In genomic region chr10:101959349-101959916, GRCh38 we compare ENCODE assay signal across 22 cellular contexts.
A peak's percentile ranks its signal among the peaks of the same experiment; 100 is the strongest.
DNase-seq lines count a peak whose midpoint lies in the region; ATAC-seq lines count a peak whose summit lies in the region.
"Had no signal": no experiment of that assay in that cellular context is flagged by ENCODE, and none has a peak within 500 bp of the region (broad histone marks: within the 10 kb centered on the region; RNA-seq: fewer than 3 reads in every experiment).

No MANE protein-coding gene starts in this region.

- ATAC-seq in T-helper 17 cell (no peak), HG03095 (IDR thresholded peaks at IDR 0.05; ENCODE audit: unreplicated experiment) (no peak)
- ATAC-seq: HepG2, mucosa of descending colon, PC-3 had no signal

- DNase-seq in Ammon's horn (ENCODE audit: low spot score): peak; percentile 31
- DNase-seq in DMS153 (lab: John Stamatoyannopoulos, UW): peak; percentile 53
- no peak for DNase-seq in T-helper 17 cell
- DNase-seq in medulla oblongata (ENCODE audit: extremely low spot score): peak; percentile 44
- DNase-seq in NCI-H2171 (lab: John Stamatoyannopoulos, UW): no peak
- no peak for DNase-seq in stimulated activated CD4-positive, alpha-beta T cell treated with anti-CD3 and anti-CD28 coated beads, Interleukin-1b, Interleukin-23, amount 100 ng/mL, for 48 hours
- DNase-seq in Kasumi-1 (lab: John Stamatoyannopoulos, UW): no peak
- DNase-seq: activated CD4-positive, alpha-beta T cell treated with anti-CD3 and anti-CD28 coated beads, Interleukin-2, amount 50 U/mL, for 4 hours; COR-L47; HFFc6; mucosa of descending colon; NCI-H1436; NCI-H82; PC-3; SJCRH30; small intestine; stimulated activated CD4-positive, alpha-beta T cell treated with anti-CD3 and anti-CD28 coated beads, Interleukin-2, amount 100 ng/mL, for 48 hours; WERI-Rb-1 had no signal

- H3K9me3 ChIP-seq in T-helper 17 cell (ENCODE audit: control insufficient read depth, low read length, poor library complexity, severe bottlenecking): peaks cover 3% of the 10 kb centered on the region
- H3K9me3 ChIP-seq: esophagus muscularis mucosa, mucosa of descending colon, SJCRH30 had no signal

- peak overlapping the region; percentile 89 for H3K27ac Mint-ChIP-seq in T-helper 17 cell
- H3K27ac Mint-ChIP-seq: HFFc6; T-helper 1 cell treated with Interleukin-12 subunit alpha and Interleukin-12 subunit beta and Interleukin-4 antibody, amounts not matched to agents 30 μg/mL and 1 μg/mL, for 36 hours had no signal

- H3K27me3 Mint-ChIP-seq in T-helper 17 cell: no peaks in the 10 kb centered on the region

- H3K36me3 Mint-ChIP-seq in T-helper 17 cell (ENCODE audit: low read depth): peaks cover 18% of the 10 kb centered on the region

- peaks cover 11% of the 10 kb centered on the region for H3K4me1 Mint-ChIP-seq in T-helper 17 cell

- H3K4me3 Mint-ChIP-seq in T-helper 17 cell: no peak overlapping the region
- H3K4me3 Mint-ChIP-seq: HFFc6; T-helper 1 cell treated with Interleukin-12 subunit alpha and Interleukin-12 subunit beta and Interleukin-4 antibody, amounts not matched to agents 30 μg/mL and 1 μg/mL, for 36 hours had no signal

Comparison
In these comparisons a context has a peak if more than half of its experiments do, and no peak if none do; other contexts are left out.
1. DNase-seq: peak in Ammon's horn (single experiment), DMS153 (single experiment) and medulla oblongata (single experiment); none in T-helper 17 cell (0 of 3), NCI-H2171 (single experiment), stimulated activated CD4-positive, alpha-beta T cell treated with anti-CD3 and anti-CD28 coated beads, Interleukin-1b, Interleukin-23, amount 100 ng/mL, for 48 hours (single experiment) and Kasumi-1 (0 of 2).